ENCODE assay signal across 1 cellular context in genomic region chr16:70065746-70066658, GRCh38.
TF ChIP-seq lines count a peak whose summit lies in the region.

No MANE protein-coding gene starts in this region.

TF ChIP-seq in H1, 55 proteins besides CTCF, POLR2A, EP300 and RAD21:
- TF ChIP-seq NRF1 (IDR thresholded peaks at IDR 0.05; ENCODE audit: low read depth, low read length) (peak; percentile 50), KDM4A (IDR thresholded peaks at IDR 0.05; ENCODE audit: low read depth, low read length, severe bottlenecking) (peak; percentile 63), JUND (IDR thresholded peaks at IDR 0.05; ENCODE audit: low read length) (peak; percentile 68), PHF8 (conservative IDR thresholded peaks at IDR 0.05; ENCODE audit: low read depth, low read length) (0 out of 2 replicates have a peak, but pooled peaks have one; percentile 11), CHD1 (IDR thresholded peaks at IDR 0.05; ENCODE audit: low read depth, low read length) (peak; percentile 60)
